16 cellular contexts compared by ENCODE assay signal in the genomic region with DNA sequence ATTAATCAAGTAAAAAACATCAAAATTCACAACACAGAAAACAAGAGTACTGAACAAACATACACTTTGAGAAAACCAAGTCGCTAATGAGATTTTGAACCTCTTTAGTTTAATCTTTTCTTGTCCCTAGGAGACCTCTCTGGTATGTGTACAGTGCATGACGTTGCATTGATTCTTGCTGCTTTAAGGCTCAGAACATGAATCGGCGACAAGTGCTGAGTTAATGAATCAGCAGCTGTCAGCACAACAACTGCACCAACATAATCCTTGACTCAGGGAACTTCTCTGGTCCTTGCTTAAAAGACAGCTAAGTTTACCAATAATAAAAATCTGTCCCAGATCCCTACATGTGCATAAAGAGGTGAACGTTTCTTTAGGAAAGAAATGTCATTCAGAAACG.
DNase-seq lines count a peak whose midpoint lies in the region; ATAC-seq and TF ChIP-seq lines count a peak whose summit lies in the region.
"Had no signal": no experiment of that assay in that cellular context is flagged by ENCODE, and none has a peak within 500 bp of the region (broad histone marks: within the 10 kb centered on the region; RNA-seq: fewer than 3 reads in every experiment).

No MANE protein-coding gene starts in this region.

- no peaks in the 10 kb centered on the region for H3K36me3 ChIP-seq in SJCRH30
- no peaks in the 10 kb centered on the region for H3K36me3 ChIP-seq in left lung
- H3K36me3 ChIP-seq: BLaER1, MG63 had no signal

- peaks cover 19 to 31% of the 10 kb centered on the region in 2 donors for H3K27me3 Mint-ChIP-seq in effector memory CD8-positive, alpha-beta T cell

- no peak overlapping the region for H3K4me3 Mint-ChIP-seq in effector memory CD8-positive, alpha-beta T cell
- H3K4me3 Mint-ChIP-seq: HFFc6 had no signal

- H3K4me1 ChIP-seq in SJCRH30, result peaks cover 21% of the 10 kb centered on the region
- no peaks in the 10 kb centered on the region for H3K4me1 ChIP-seq in left lung

- H3K27ac ChIP-seq in SJCRH30, result no peak overlapping the region
- no peak overlapping the region for H3K27ac ChIP-seq in left lung
- H3K27ac ChIP-seq: BLaER1 had no signal

- H3K9me3 ChIP-seq in SJCRH30 (replicated peaks) (no peaks in the 10 kb centered on the region), left lung (no peaks in the 10 kb centered on the region)
- H3K9me3 ChIP-seq: BLaER1, MG63 had no signal

- H3K4me1 Mint-ChIP-seq in effector memory CD8-positive, alpha-beta T cell (ENCODE audit: low read depth in 2 of 2), result peaks cover 0 to 5% of the 10 kb centered on the region in 2 donors

- H3K27ac Mint-ChIP-seq in effector memory CD8-positive, alpha-beta T cell, result no peak overlapping the region
- H3K27ac Mint-ChIP-seq: HFFc6 had no signal

- DNase-seq in NCI-H510A treated with DMSO at 0.1 percent for 48 hours (lab: John Stamatoyannopoulos, UW) (peak; percentile 20), NCI-H510A (lab: John Stamatoyannopoulos, UW) (no peak), SJCRH30 (peak; percentile 26 to 59), left lung (no peak), T-helper 9 cell (no peak)
- DNase-seq in effector memory CD8-positive, alpha-beta T cell, result no peak
- DNase-seq: 8988T, HFFc6, MG63, NCI-H1092, NCI-H2171, NCI-H446 treated with DMSO at 0.1 percent for 48 hours, PC-3 had no signal

- no peak overlapping the region for H3K4me3 ChIP-seq in SJCRH30
- H3K4me3 ChIP-seq in left lung, result no peak overlapping the region
- H3K4me3 ChIP-seq: BLaER1, MG63 had no signal

- intact Hi-C loops in left lung (cut with DNase I), result no loop called here

- H3K36me3 Mint-ChIP-seq in effector memory CD8-positive, alpha-beta T cell (ENCODE audit: insufficient read depth), result no peaks in the 10 kb centered on the region

- H3K9me3 Mint-ChIP-seq in effector memory CD8-positive, alpha-beta T cell, result no peaks in the 10 kb centered on the region

- TF ChIP-seq CTCF in left lung (IDR thresholded peaks at IDR 0.05), result no peak

- H3K27me3 ChIP-seq in SJCRH30 (no peaks in the 10 kb centered on the region), left lung (no peaks in the 10 kb centered on the region)
- H3K27me3 ChIP-seq: BLaER1, MG63 had no signal

- ATAC-seq in left lung (peak; percentile 52), GM19455 (IDR thresholded peaks at IDR 0.05; ENCODE audit: unreplicated experiment) (no peak), HG03108 (IDR thresholded peaks at IDR 0.05; ENCODE audit: unreplicated experiment) (no peak)
- no peak for ATAC-seq in effector memory CD8-positive, alpha-beta T cell (replicated peaks)
- ATAC-seq: PC-3 had no signal

Comparison
In these comparisons a context has a peak if more than half of its experiments do, and no peak if none do; other contexts are left out.
1. DNase-seq: peak in NCI-H510A treated with DMSO at 0.1 percent for 48 hours (single experiment) and SJCRH30 (2 of 2); none in NCI-H510A (single experiment), left lung (0 of 2), effector memory CD8-positive, alpha-beta T cell (0 of 3) and T-helper 9 cell (single experiment).